In genomic region chr11:126414615-126415014, GRCh38 we compare ENCODE assay signal across 20 cellular contexts. TPM values are rescaled to one million over a fixed set of nuclear protein-coding genes. Genes with fewer than 3 reads are reported as not detected.
A peak's percentile ranks its signal among the peaks of the same experiment; 100 is the strongest.
DNase-seq lines count a peak whose midpoint lies in the region; ATAC-seq, FAIRE-seq and TF ChIP-seq lines count a peak whose summit lies in the region.
"Had no signal": no experiment of that assay in that cellular context is flagged by ENCODE, and none has a peak within 500 bp of the region (broad histone marks: within the 10 kb centered on the region; RNA-seq: fewer than 3 reads in every experiment).

No MANE protein-coding gene starts in this region.

- no peak overlapping the region for H3K27ac Mint-ChIP-seq in activated naive CD4-positive, alpha-beta T cell treated with anti-CD3 and anti-CD28 coated beads for 36 hours
- H3K27ac Mint-ChIP-seq: activated naive CD4-positive, alpha-beta T cell treated with anti-CD3 and anti-CD28 coated beads, Interleukin-2, amount 50 U/mL, for 24 hours; CD8-positive, alpha-beta T cell; type B pancreatic cell had no signal

- H3K9me3 Mint-ChIP-seq in activated naive CD4-positive, alpha-beta T cell treated with anti-CD3 and anti-CD28 coated beads for 36 hours: no peaks in the 10 kb centered on the region
- H3K9me3 Mint-ChIP-seq: activated naive CD4-positive, alpha-beta T cell treated with anti-CD3 and anti-CD28 coated beads, Interleukin-2, amount 50 U/mL, for 24 hours; CD8-positive, alpha-beta T cell; type B pancreatic cell had no signal

- H3K79me2 ChIP-seq in HepG2 (ENCODE audit: insufficient read depth, low read length) (no peaks in the 10 kb centered on the region), hepatocyte (no peaks in the 10 kb centered on the region)

- DNase-seq in HepG2 (ENCODE audit: low spot score): no peak
- DNase-seq in hepatocyte (ENCODE audit: low spot score): no peak
- no peak for DNase-seq in gastrocnemius medialis
- DNase-seq in HEK293T (ENCODE audit: extremely low spot score): no peak
- DNase-seq in activated naive CD4-positive, alpha-beta T cell treated with anti-CD3 and anti-CD28 coated beads for 36 hours: no peak
- DNase-seq: CD8-positive, alpha-beta T cell; cerebellar nuclear complex; mesendoderm; NCI-H1930; NCI-H526 treated with DMSO at 0.1 percent for 48 hours; T-helper 1 cell had no signal

- CTCF ChIA-PET in HepG2 (lab: Yijun Ruan, JAX; ENCODE audit: low intra/inter-chr PET ratio, low total read pairs): no interaction called here
- CTCF ChIA-PET in HEK293T (lab: Yijun Ruan, JAX): no interaction called here
- CTCF ChIA-PET in activated naive CD4-positive, alpha-beta T cell treated with anti-CD3 and anti-CD28 coated beads for 36 hours (lab: Charles Lee): no interaction called here

- peaks cover 0 to 3% (median 0%) of the 10 kb centered on the region in 4 donors for H3K4me1 ChIP-seq in liver (ENCODE audit: control insufficient read depth in 4 of 4, insufficient read depth in 4 of 4, low read length in 3 of 4)
- no peaks in the 10 kb centered on the region for H3K4me1 ChIP-seq in HepG2 (ENCODE audit: insufficient read depth, low read length)
- peaks cover 22% of the 10 kb centered on the region for H3K4me1 ChIP-seq in hepatocyte (ENCODE audit: insufficient read depth)
- peaks cover 5 to 23% of the 10 kb centered on the region in 2 donors for H3K4me1 ChIP-seq in gastrocnemius medialis
- H3K4me1 ChIP-seq: A549 had no signal

- FAIRE-seq in HepG2 (lab: Jason Lieb, UNC): no peak
- FAIRE-seq: A549, pancreas had no signal

- ATAC-seq in HepG2: no peak
- ATAC-seq in gastrocnemius medialis: no peak
- ATAC-seq in GM19455 (IDR thresholded peaks at IDR 0.05; ENCODE audit: unreplicated experiment): no peak
- no peak for ATAC-seq in GM21619 (IDR thresholded peaks at IDR 0.05; ENCODE audit: unreplicated experiment)
- ATAC-seq: A549; activated CD4-positive, CD25-positive, alpha-beta regulatory T cell treated with anti-CD3 and anti-CD28 coated beads, Interleukin-2, amount 50 U/mL, for 24 hours; CD8-positive, alpha-beta T cell had no signal

- TF ChIP-seq EP300 in HepG2 (IDR thresholded peaks at IDR 0.05; ENCODE audit: low read depth in 2 of 2, low read length in 2 of 2) (no peak), HepG2 (CRISPR knock-in tag; IDR thresholded peaks at IDR 0.05; ENCODE audit: borderline replicate concordance) (no peak)

- H3K27ac ChIP-seq in liver (ENCODE audit: low read depth in 1 of 2, low read length in 2 of 2) (peak overlapping the region; percentile 52 to 56), HepG2 (ENCODE audit: extremely low read length, insufficient read depth, low read length) (no peak overlapping the region), hepatocyte (peak overlapping the region; percentile 91), gastrocnemius medialis (peak overlapping the region in 3 of 4 donors; percentile 2 to 74 (median 26))
- H3K27ac ChIP-seq: A549, epithelial cell of prostate, pancreas had no signal

- no peak overlapping the region for H3K4me3 ChIP-seq in liver (ENCODE audit: low read depth in 1 of 3, low read length in 3 of 3)
- no peak overlapping the region for H3K4me3 ChIP-seq in HepG2 (replicated peaks in 1 of 3; ENCODE audit: insufficient read depth in 1 of 3, low read depth in 2 of 3, low read length in 3 of 3)
- no peak overlapping the region for H3K4me3 ChIP-seq in hepatocyte
- H3K4me3 ChIP-seq in gastrocnemius medialis: no peak overlapping the region
- H3K4me3 ChIP-seq: A549, pancreas had no signal

- H2AFZ ChIP-seq in HepG2 (ENCODE audit: low read length): no peak overlapping the region
- H2AFZ ChIP-seq in hepatocyte: no peak overlapping the region

- no peak for TF ChIP-seq CTCF in liver (IDR thresholded peaks at IDR 0.05; ENCODE audit: low read depth, low read length, missing input control)
- no peak for TF ChIP-seq CTCF in HepG2 (CRISPR knock-in tag; IDR thresholded peaks at IDR 0.05)
- no peak for TF ChIP-seq CTCF in hepatocyte (IDR thresholded peaks at IDR 0.05; ENCODE audit: poor library complexity)
- TF ChIP-seq CTCF in gastrocnemius medialis (IDR thresholded peaks at IDR 0.05 in 4 of 5, conservative IDR thresholded peaks at IDR 0.05 in 1 of 5): no peak

- H3K36me3 ChIP-seq in liver (ENCODE audit: control insufficient read depth in 4 of 4, insufficient read depth in 3 of 4, low read depth in 1 of 4, low read length in 3 of 4) (peaks cover 0 to 24% (median 4%) of the 10 kb centered on the region in 4 donors), HepG2 (replicated peaks in 1 of 2; ENCODE audit: control insufficient read depth in 1 of 2, insufficient read depth in 2 of 2, low read length in 2 of 2) (peaks cover 4 to 43% of the 10 kb centered on the region in 2 experiments; a peak in 4 of 5 replicates), hepatocyte (replicated peaks; ENCODE audit: insufficient read depth, low read depth) (no peaks in the 10 kb centered on the region), gastrocnemius medialis (no peaks in the 10 kb centered on the region)
- H3K36me3 ChIP-seq: pancreas had no signal

- no peaks in the 10 kb centered on the region for H3K9me2 ChIP-seq in hepatocyte (replicated peaks; ENCODE audit: insufficient read depth)

- POLR2A ChIA-PET in HepG2 (lab: Yijun Ruan, JAX) (no interaction called here), HEK293T (lab: Yijun Ruan, JAX) (no interaction called here)

- intact Hi-C loops in HepG2 (cut with micrococcal nuclease; ENCODE audit: unreplicated experiment) (no loop called here), gastrocnemius medialis (cut with DNase I; ENCODE audit: low total_unique reads) (no loop called here)
- intact Hi-C loops in activated naive CD4-positive, alpha-beta T cell treated with anti-CD3 and anti-CD28 coated beads for 36 hours (cut with micrococcal nuclease): loop anchor here (5.0 kb wide), 2 partner anchors 57 to 97 kb away; partner anchors contain the start of gene ST3GAL4

- H3K9ac ChIP-seq in liver (ENCODE audit: low read depth in 1 of 2, low read length in 2 of 2) (no peak overlapping the region), HepG2 (ENCODE audit: insufficient read depth, low read depth, low read length) (no peak overlapping the region)

- no peaks in the 10 kb centered on the region for H3K27me3 Mint-ChIP-seq in activated naive CD4-positive, alpha-beta T cell treated with anti-CD3 and anti-CD28 coated beads for 36 hours (ENCODE audit: low read depth)
- H3K27me3 Mint-ChIP-seq: type B pancreatic cell had no signal

- no peak overlapping the region for H3K4me3 Mint-ChIP-seq in activated naive CD4-positive, alpha-beta T cell treated with anti-CD3 and anti-CD28 coated beads for 36 hours
- H3K4me3 Mint-ChIP-seq: activated naive CD4-positive, alpha-beta T cell treated with anti-CD3 and anti-CD28 coated beads, Interleukin-2, amount 50 U/mL, for 24 hours; CD8-positive, alpha-beta T cell; type B pancreatic cell had no signal

- no peak for TF ChIP-seq RAD21 in liver (IDR thresholded peaks at IDR 0.05)
- TF ChIP-seq RAD21 in HepG2 (CRISPR knock-in tag; IDR thresholded peaks at IDR 0.05): no peak

- peaks cover 11% of the 10 kb centered on the region for H3K4me1 Mint-ChIP-seq in activated naive CD4-positive, alpha-beta T cell treated with anti-CD3 and anti-CD28 coated beads for 36 hours (ENCODE audit: low read depth)

- TF ChIP-seq POLR2A in HepG2 (IDR thresholded peaks at IDR 0.05; ENCODE audit: insufficient read depth in 1 of 2, low read depth in 2 of 2, low read length in 2 of 2) (no peak), gastrocnemius medialis (IDR thresholded peaks at IDR 0.05) (no peak)

- no peaks in the 10 kb centered on the region for H4K20me1 ChIP-seq in HepG2 (ENCODE audit: insufficient read depth, low read length)
- no peaks in the 10 kb centered on the region for H4K20me1 ChIP-seq in hepatocyte (ENCODE audit: insufficient read depth, poor library complexity, severe bottlenecking)

- no peaks in the 10 kb centered on the region for H3K27me3 ChIP-seq in liver (ENCODE audit: control insufficient read depth in 4 of 4, insufficient read depth in 4 of 4, low read length in 3 of 4)
- no peaks in the 10 kb centered on the region for H3K27me3 ChIP-seq in HepG2 (ENCODE audit: control insufficient read depth in 1 of 2, insufficient read depth in 2 of 2, low read length in 2 of 2)
- H3K27me3 ChIP-seq in hepatocyte: no peaks in the 10 kb centered on the region
- H3K27me3 ChIP-seq in gastrocnemius medialis: no peaks in the 10 kb centered on the region
- H3K27me3 ChIP-seq: pancreas had no signal

- BruUV-seq in HepG2 (replicated peaks; lab: Mats Ljungman, UMichigan): no TSS peak

- no peak overlapping the region for H3K4me2 ChIP-seq in HepG2 (ENCODE audit: low read depth, low read length)
- H3K4me2 ChIP-seq in hepatocyte: no peak overlapping the region
- H3K4me2 ChIP-seq: A549 had no signal

- in situ Hi-C loops in HepG2 (cut with HindIII; ENCODE audit: extremely low pct_ligation_motif_present, low pct_unique_long_range_greater_than_20kb) (no loop called here), gastrocnemius medialis (cut with MboI; ENCODE audit: low sequenced_read_pairs in 4 of 4) (no loop called here)

- WGBS in liver: 83% methylated on average over 5 of the region's 5 CpGs
- 90% methylated on average over 5 of the region's 5 CpGs for WGBS in HepG2 (ENCODE audit: low lambda C conversion rate)
- WGBS in hepatocyte (ENCODE audit: low lambda C conversion rate, missing lambda C conversion rate): 88% methylated on average over 5 of the region's 5 CpGs

- H3K9me3 ChIP-seq in liver (ENCODE audit: control insufficient read depth in 4 of 4, low read length in 3 of 4): no peaks in the 10 kb centered on the region
- no peaks in the 10 kb centered on the region for H3K9me3 ChIP-seq in HepG2 (ENCODE audit: low read length)
- H3K9me3 ChIP-seq in hepatocyte (ENCODE audit: low read depth): no peaks in the 10 kb centered on the region
- no peaks in the 10 kb centered on the region for H3K9me3 ChIP-seq in gastrocnemius medialis
- H3K9me3 ChIP-seq: A549, pancreas had no signal

- no peaks in the 10 kb centered on the region for H3K36me3 Mint-ChIP-seq in activated naive CD4-positive, alpha-beta T cell treated with anti-CD3 and anti-CD28 coated beads for 36 hours (ENCODE audit: low read depth)
- H3K36me3 Mint-ChIP-seq: activated naive CD4-positive, alpha-beta T cell treated with anti-CD3 and anti-CD28 coated beads, Interleukin-2, amount 50 U/mL, for 24 hours had no signal

RNA-seq across cellular contexts. Expression of gene ST3GAL4, which starts 59.1 kb away (rescaled TPM):
- 10 to 100 TPM in 1 of 2 donors, 1 to 10 TPM in 1; 7.4 to 18.4 TPM for total RNA-seq in liver
- 10 to 100 TPM in 1 of 2 donors, 1 to 10 TPM in 1; 4.5 to 13.7 TPM for polyA plus RNA-seq in liver
- total RNA-seq in HepG2 (2016; rRNA removed; fragmentation: Illumina TruSeq; extraction: Trizol): 7.4 and 13.3 TPM in 2 replicates
- total RNA-seq in HepG2 (2016; cell fraction: cytosol; rRNA removed; fragmentation: Illumina TruSeq; extraction: Trizol; ENCODE audit: low read depth): 26.0 and 28.4 TPM in 2 replicates
- 6.5 and 14.0 TPM in 2 replicates for total RNA-seq in HepG2 (2016; cell fraction: insoluble cytoplasmic fraction; rRNA removed; fragmentation: Illumina TruSeq; extraction: Trizol)
- 29.9 and 31.6 TPM in 2 replicates for total RNA-seq in HepG2 (2016; cell fraction: membrane; rRNA removed; fragmentation: Illumina TruSeq; extraction: Trizol)
- total RNA-seq in HepG2 (2016; cell fraction: nucleus; rRNA removed; fragmentation: Illumina TruSeq; extraction: Trizol): 10.2 and 12.2 TPM in 2 replicates
- polyA plus RNA-seq in HepG2 (2011; rRNA removed): 9.1 and 12.5 TPM in 2 replicates
- 8.8 and 9.2 TPM in 2 replicates for polyA plus RNA-seq in HepG2 (2011; cell fraction: cytosol; rRNA removed)
- polyA plus RNA-seq in HepG2 (2011; cell fraction: nucleus; rRNA removed): 15.0 and 15.5 TPM in 2 replicates
- 7.8 and 8.2 TPM in 2 replicates for polyA plus RNA-seq in HepG2 (2012)
- 22.6 and 26.2 TPM in 2 replicates for polyA plus RNA-seq in HepG2 (2016; cell fraction: cytosol; fragmentation: Illumina TruSeq; extraction: Trizol; ENCODE audit: low read depth)
- 7.6 and 9.2 TPM in 2 replicates for polyA plus RNA-seq in HepG2 (2016; cell fraction: insoluble cytoplasmic fraction; fragmentation: Illumina TruSeq; extraction: Trizol; ENCODE audit: low read depth)
- 26.9 and 30.2 TPM in 2 replicates for polyA plus RNA-seq in HepG2 (2016; cell fraction: membrane; fragmentation: Illumina TruSeq; extraction: Trizol; ENCODE audit: low read depth)
- 24.7 and 27.7 TPM in 2 replicates for polyA plus RNA-seq in HepG2 (2016; cell fraction: nucleus; fragmentation: Illumina TruSeq; extraction: Trizol; ENCODE audit: insufficient read depth, low read depth)
- 17.0 and 116 TPM in 2 replicates for polyA minus RNA-seq in HepG2 (2011; rRNA and poly(A)+ RNA removed; ENCODE audit: low replicate concordance)
- polyA minus RNA-seq in HepG2 (2011; cell fraction: cytosol; rRNA and poly(A)+ RNA removed): 3.8 and 4.3 TPM in 2 replicates
- polyA minus RNA-seq in HepG2 (2011; cell fraction: nucleus; rRNA and poly(A)+ RNA removed): 5.8 and 7.1 TPM in 2 replicates
- total RNA-seq in hepatocyte: 25.2 and 31.5 TPM in 2 replicates
- 31.0 and 33.5 TPM in 2 replicates for polyA plus RNA-seq in hepatocyte
- total RNA-seq in gastrocnemius medialis: 10 to 100 TPM in 2 of 4 donors, 1 to 10 TPM in 2; 3.4 to 12.4 (median 9.6) TPM
- total RNA-seq in activated naive CD4-positive, alpha-beta T cell treated with anti-CD3 and anti-CD28 coated beads for 36 hours: 1 to 10 TPM; 7.6 to 8.0 TPM
